In genomic region chr2:106734165-106734564, GRCh38 we compare ENCODE assay signal across 35 cellular contexts.
"Had no signal": no experiment of that assay in that cellular context is flagged by ENCODE, and none has a peak within 500 bp of the region (broad histone marks: within the 10 kb centered on the region; RNA-seq: fewer than 3 reads in every experiment).

No MANE protein-coding gene starts in this region.

- H3K9me3 Mint-ChIP-seq: activated CD4-positive, alpha-beta memory T cell treated with anti-CD3 and anti-CD28 coated beads for 36 hours; activated CD4-positive, alpha-beta T cell treated with anti-CD3 and anti-CD28 coated beads, Interleukin-2, amount 10 ng/mL, durations not matched to agents 24 days and 14 days; activated T-helper 1 cell treated with anti-CD3 and anti-CD28 coated beads, Interleukin-12 subunit alpha, Interleukin-12 subunit beta, Interleukin-2, Interleukin-4 antibody, amounts not matched to agents 30 ng/mL and 10 ng/mL and 1 ng/mL, durations not matched to agents 14 hours and 24 hours and 36 hours; activated T-helper 2 cell treated with anti-CD3 and anti-CD28 coated beads, Interferon-gamma antibody, Interleukin-2, Interleukin-4, amounts not matched to agents 10 μg/mL and 5 μg/mL and 100 μg/mL, durations not matched to agents 14 hours and 24 hours and 36 hours; effector memory CD8-positive, alpha-beta T cell; T-helper 2 cell treated with Interferon-gamma antibody and Interleukin-4, amounts not matched to agents 5 μg/mL and 100 μg/mL, for 36 hours had no signal

- ATAC-seq: activated CD4-positive, alpha-beta T cell treated with anti-CD3 and anti-CD28 coated beads for 36 hours; activated CD8-positive, alpha-beta memory T cell treated with anti-CD3 and anti-CD28 coated beads, Interleukin-2, amount 10 ng/mL, durations not matched to agents 7 days and 5 days; activated CD8-positive, alpha-beta T cell treated with anti-CD3 and anti-CD28 coated beads, Interleukin-2, amount 10 ng/mL, durations not matched to agents 7 days and 5 days; activated naive CD8-positive, alpha-beta T cell treated with anti-CD3 and anti-CD28 coated beads, Interleukin-2, amount 50 U/mL, for 24 hours; body of pancreas; effector memory CD8-positive, alpha-beta T cell; gastroesophageal sphincter; heart right ventricle; T-helper 17 cell had no signal

- H3K4me1 Mint-ChIP-seq: activated CD4-positive, alpha-beta T cell treated with anti-CD3 and anti-CD28 coated beads for 36 hours; activated CD4-positive, alpha-beta T cell treated with anti-CD3 and anti-CD28 coated beads, Interleukin-2, amount 10 ng/mL, durations not matched to agents 24 days and 14 days; activated CD8-positive, alpha-beta memory T cell treated with anti-CD3 and anti-CD28 coated beads, Interleukin-2, amount 10 ng/mL, durations not matched to agents 7 days and 5 days; activated naive CD4-positive, alpha-beta T cell treated with anti-CD3 and anti-CD28 coated beads, Interleukin-2, amount 50 U/mL, for 24 hours; activated naive CD8-positive, alpha-beta T cell treated with anti-CD3 and anti-CD28 coated beads for 36 hours; activated naive CD8-positive, alpha-beta T cell treated with anti-CD3 and anti-CD28 coated beads, Interleukin-2, amount 50 U/mL, for 24 hours; T-helper 17 cell had no signal

- H3K36me3 ChIP-seq: adrenal gland, esophagus squamous epithelium, gastroesophageal sphincter, heart right ventricle, WERI-Rb-1 had no signal

- H3K27me3 Mint-ChIP-seq: activated CD4-positive, alpha-beta memory T cell treated with anti-CD3 and anti-CD28 coated beads for 36 hours; activated CD4-positive, alpha-beta T cell treated with anti-CD3 and anti-CD28 coated beads for 36 hours; activated CD4-positive, alpha-beta T cell treated with anti-CD3 and anti-CD28 coated beads, Interleukin-2, amount 10 ng/mL, durations not matched to agents 24 days and 14 days; activated CD8-positive, alpha-beta memory T cell treated with anti-CD3 and anti-CD28 coated beads, Interleukin-2, amount 10 ng/mL, durations not matched to agents 7 days and 5 days; activated naive CD4-positive, alpha-beta T cell treated with anti-CD3 and anti-CD28 coated beads, Interleukin-2, amount 50 U/mL, for 24 hours; effector memory CD8-positive, alpha-beta T cell; T-helper 17 cell had no signal

- H3K9me3 ChIP-seq: adrenal gland, body of pancreas, esophagus squamous epithelium had no signal

- H3K4me3 ChIP-seq: adrenal gland, body of pancreas, esophagus squamous epithelium, gastroesophageal sphincter, heart right ventricle had no signal

- H3K4me3 Mint-ChIP-seq: activated CD4-positive, alpha-beta memory T cell treated with anti-CD3 and anti-CD28 coated beads for 36 hours; activated CD4-positive, alpha-beta T cell treated with anti-CD3 and anti-CD28 coated beads for 36 hours; activated CD4-positive, alpha-beta T cell treated with anti-CD3 and anti-CD28 coated beads, Interleukin-2, amount 10 ng/mL, durations not matched to agents 24 days and 14 days; activated CD8-positive, alpha-beta memory T cell treated with anti-CD3 and anti-CD28 coated beads, Interleukin-2, amount 10 ng/mL, durations not matched to agents 7 days and 5 days; activated CD8-positive, alpha-beta T cell treated with anti-CD3 and anti-CD28 coated beads, Interleukin-2, amount 10 ng/mL, durations not matched to agents 7 days and 5 days; activated naive CD4-positive, alpha-beta T cell treated with anti-CD3 and anti-CD28 coated beads for 36 hours; activated naive CD4-positive, alpha-beta T cell treated with anti-CD3 and anti-CD28 coated beads, Interleukin-2, amount 50 U/mL, for 24 hours; activated naive CD8-positive, alpha-beta T cell treated with anti-CD3 and anti-CD28 coated beads for 36 hours; activated naive CD8-positive, alpha-beta T cell treated with anti-CD3 and anti-CD28 coated beads, Interleukin-2, amount 50 U/mL, for 24 hours; activated T-helper 1 cell treated with anti-CD3 and anti-CD28 coated beads, Interleukin-12 subunit alpha, Interleukin-12 subunit beta, Interleukin-2, Interleukin-4 antibody, amounts not matched to agents 30 ng/mL and 10 ng/mL and 1 ng/mL, durations not matched to agents 14 hours and 24 hours and 36 hours; effector memory CD8-positive, alpha-beta T cell; T-helper 17 cell; T-helper 2 cell treated with Interferon-gamma antibody and Interleukin-4, amounts not matched to agents 5 μg/mL and 100 μg/mL, for 36 hours had no signal

- H3K27me3 ChIP-seq: adrenal gland, body of pancreas, esophagus squamous epithelium, gastroesophageal sphincter, heart right ventricle had no signal

- H3K27ac Mint-ChIP-seq: activated CD4-positive, alpha-beta memory T cell treated with anti-CD3 and anti-CD28 coated beads for 36 hours; activated CD4-positive, alpha-beta T cell treated with anti-CD3 and anti-CD28 coated beads for 36 hours; activated CD4-positive, alpha-beta T cell treated with anti-CD3 and anti-CD28 coated beads, Interleukin-2, amount 10 ng/mL, durations not matched to agents 24 days and 14 days; activated CD8-positive, alpha-beta memory T cell treated with anti-CD3 and anti-CD28 coated beads, Interleukin-2, amount 10 ng/mL, durations not matched to agents 7 days and 5 days; activated CD8-positive, alpha-beta T cell treated with anti-CD3 and anti-CD28 coated beads, Interleukin-2, amount 10 ng/mL, durations not matched to agents 7 days and 5 days; activated naive CD4-positive, alpha-beta T cell treated with anti-CD3 and anti-CD28 coated beads for 36 hours; activated naive CD4-positive, alpha-beta T cell treated with anti-CD3 and anti-CD28 coated beads, Interleukin-2, amount 50 U/mL, for 24 hours; activated naive CD8-positive, alpha-beta T cell treated with anti-CD3 and anti-CD28 coated beads for 36 hours; activated naive CD8-positive, alpha-beta T cell treated with anti-CD3 and anti-CD28 coated beads, Interleukin-2, amount 50 U/mL, for 24 hours; activated T-helper 1 cell treated with anti-CD3 and anti-CD28 coated beads, Interleukin-12 subunit alpha, Interleukin-12 subunit beta, Interleukin-2, Interleukin-4 antibody, amounts not matched to agents 30 ng/mL and 10 ng/mL and 1 ng/mL, durations not matched to agents 14 hours and 24 hours and 36 hours; activated T-helper 2 cell treated with anti-CD3 and anti-CD28 coated beads, Interferon-gamma antibody, Interleukin-2, Interleukin-4, amounts not matched to agents 10 μg/mL and 5 μg/mL and 100 μg/mL, durations not matched to agents 14 hours and 24 hours and 36 hours; effector memory CD8-positive, alpha-beta T cell; T-helper 17 cell; T-helper 2 cell treated with Interferon-gamma antibody and Interleukin-4, amounts not matched to agents 5 μg/mL and 100 μg/mL, for 36 hours had no signal

- H3K4me1 ChIP-seq: adrenal gland, body of pancreas, esophagus squamous epithelium, gastroesophageal sphincter, heart right ventricle had no signal

- DNase-seq: activated CD4-positive, alpha-beta memory T cell treated with anti-CD3 and anti-CD28 coated beads for 36 hours; activated CD4-positive, alpha-beta T cell treated with anti-CD3 and anti-CD28 coated beads for 36 hours; activated CD4-positive, alpha-beta T cell treated with anti-CD3 and anti-CD28 coated beads, Interleukin-2, amount 10 ng/mL, durations not matched to agents 24 days and 14 days; activated CD4-positive, CD25-positive, alpha-beta regulatory T cell; activated CD4-positive, CD25-positive, alpha-beta regulatory T cell treated with anti-CD3 and anti-CD28 coated beads, Interleukin-2, amount 50 U/mL, for 72 hours; activated CD8-positive, alpha-beta memory T cell treated with anti-CD3 and anti-CD28 coated beads, Interleukin-2, amount 10 ng/mL, durations not matched to agents 7 days and 5 days; activated CD8-positive, alpha-beta memory T cell treated with anti-CD3 and anti-CD28 coated beads, Interleukin-2, amount 50 U/mL, for 4 hours; activated CD8-positive, alpha-beta T cell treated with anti-CD3 and anti-CD28 coated beads, Interleukin-2, amount 10 ng/mL, durations not matched to agents 7 days and 5 days; activated effector memory CD4-positive, alpha-beta T cell treated with anti-CD3 and anti-CD28 coated beads, Interleukin-2, amount 50 U/mL, for 16 hours; activated naive CD4-positive, alpha-beta T cell treated with anti-CD3 and anti-CD28 coated beads for 36 hours; activated naive CD8-positive, alpha-beta T cell treated with anti-CD3 and anti-CD28 coated beads for 36 hours; activated naive CD8-positive, alpha-beta T cell treated with anti-CD3 and anti-CD28 coated beads, Interleukin-2, amount 50 U/mL, for 24 hours; activated T-cell treated with anti-CD3 and anti-CD28 coated beads, Interleukin-2, amount 50 U/mL, for 1 hour; activated T-cell treated with anti-CD3 and anti-CD28 coated beads, Interleukin-2, amount 50 U/mL, for 48 hours; adrenal gland; amygdala; aorta; body of pancreas; caudate nucleus; cortex of kidney; dermis blood vessel endothelial cell; effector CD4-positive, alpha-beta T cell; effector memory CD8-positive, alpha-beta T cell; esophagus squamous epithelium; foreskin melanocyte; heart right ventricle; T-helper 17 cell; T1000; WERI-Rb-1 had no signal

- H3K27ac ChIP-seq: adrenal gland, body of pancreas, epithelial cell of prostate, esophagus squamous epithelium, gastroesophageal sphincter, heart right ventricle, WERI-Rb-1 had no signal

- H3K36me3 Mint-ChIP-seq: activated CD4-positive, alpha-beta memory T cell treated with anti-CD3 and anti-CD28 coated beads for 36 hours; activated CD8-positive, alpha-beta memory T cell treated with anti-CD3 and anti-CD28 coated beads, Interleukin-2, amount 10 ng/mL, durations not matched to agents 7 days and 5 days; activated naive CD4-positive, alpha-beta T cell treated with anti-CD3 and anti-CD28 coated beads, Interleukin-2, amount 50 U/mL, for 24 hours; activated naive CD8-positive, alpha-beta T cell treated with anti-CD3 and anti-CD28 coated beads for 36 hours had no signal
